Comparison of ENCODE assay signal across 8 cellular contexts in genomic region chr1:224329842-224330753, GRCh38. TPM values are rescaled to one million over a fixed set of nuclear protein-coding genes. Genes with fewer than 3 reads are reported as not detected.
DNase-seq lines count a peak whose midpoint lies in the region; ATAC-seq, FAIRE-seq and TF ChIP-seq lines count a peak whose summit lies in the region.

Gene NVL (minus strand): TSS chr1:224330172. CDS start chr1:224330127, 45 bp downstream.

- H3K27ac Mint-ChIP-seq in CD4-positive, CD25-positive, alpha-beta regulatory T cell = peak within 1 kb of the TSS; percentile 97 to 100 (median 99)

- TF ChIP-seq POLR2A in HepG2 (IDR thresholded peaks at IDR 0.05; ENCODE audit: insufficient read depth in 1 of 2, low read depth in 2 of 2, low read length in 2 of 2) = peak; percentile 42 to 60

- H3K4me2 ChIP-seq in HepG2 (ENCODE audit: low read depth, low read length) = peak within 1 kb of the TSS; percentile 80

- no peak for TF ChIP-seq CTCF in HepG2 (CRISPR knock-in tag; IDR thresholded peaks at IDR 0.05)

- H3K4me1 Mint-ChIP-seq in CD4-positive, CD25-positive, alpha-beta regulatory T cell = peaks cover 27 to 49% (median 40%) of the 10 kb centered on the region in 4 donors

- H3K4me3 ChIP-seq in CD4-positive, CD25-positive, alpha-beta regulatory T cell (ENCODE audit: low read depth, low read length) = peak within 1 kb of the TSS; percentile 96
- H3K4me3 ChIP-seq in HepG2 (replicated peaks in 1 of 3; ENCODE audit: insufficient read depth in 1 of 3, low read depth in 2 of 3, low read length in 3 of 3) = peak within 1 kb of the TSS; percentile 76 to 94 (median 81)

- in situ Hi-C loops in HepG2 (cut with HindIII; ENCODE audit: extremely low pct_ligation_motif_present, low pct_unique_long_range_greater_than_20kb) = loop anchor here (5.0 kb wide), 1 partner anchor 213 kb away; no protein-coding TSS in a partner anchor

- peaks cover 15% of the 10 kb centered on the region for H3K27me3 Mint-ChIP-seq in CD4-positive, CD25-positive, alpha-beta regulatory T cell

- peak within 1 kb of the TSS; percentile 91 for H3K9ac ChIP-seq in HepG2 (ENCODE audit: insufficient read depth, low read depth, low read length)

- H3K4me1 ChIP-seq in CD4-positive, CD25-positive, alpha-beta regulatory T cell (ENCODE audit: control insufficient read depth, insufficient read depth, low read length, poor library complexity, severe bottlenecking) = peaks cover 28% of the 10 kb centered on the region
- H3K4me1 ChIP-seq in HepG2 (ENCODE audit: insufficient read depth, low read length) = peaks cover 15% of the 10 kb centered on the region

- peak within 1 kb of the TSS; percentile 90 to 99 (median 96) for H3K4me3 Mint-ChIP-seq in CD4-positive, CD25-positive, alpha-beta regulatory T cell

- POLR2A ChIA-PET in HepG2 (lab: Yijun Ruan, JAX) = interaction anchor here (0.9 to 1.4 kb wide), 4 partner anchors 8 to 213 kb away, joined by 3 to 9 read pairs (median 5); no protein-coding TSS in a partner anchor

- H3K9me3 ChIP-seq in CD4-positive, CD25-positive, alpha-beta regulatory T cell (ENCODE audit: control insufficient read depth in 2 of 2, low read length in 2 of 2) = no peaks in the 10 kb centered on the region
- H3K9me3 ChIP-seq in HepG2 (ENCODE audit: low read length) = no peaks in the 10 kb centered on the region

- peaks cover 38% of the 10 kb centered on the region for H3K79me2 ChIP-seq in HepG2 (ENCODE audit: insufficient read depth, low read length)

- WGBS in HepG2 (ENCODE audit: low lambda C conversion rate) = 0% methylated on average over 28 of the region's 52 CpGs

- no peaks in the 10 kb centered on the region for H3K27me3 ChIP-seq in CD4-positive, CD25-positive, alpha-beta regulatory T cell (ENCODE audit: control insufficient read depth, insufficient read depth, low read length)
- no peaks in the 10 kb centered on the region; a peak in 1 of 5 replicates for H3K27me3 ChIP-seq in HepG2 (ENCODE audit: control insufficient read depth in 1 of 2, insufficient read depth in 2 of 2, low read length in 2 of 2)

- CTCF ChIA-PET in HepG2 (lab: Yijun Ruan, JAX; ENCODE audit: low intra/inter-chr PET ratio, low total read pairs) = no interaction called here

- intact Hi-C loops in HepG2 (cut with micrococcal nuclease; ENCODE audit: unreplicated experiment) = loop anchor here (10.0 kb wide), 2 partner anchors 65 to 485 kb away; partner anchors contain the start of gene TP53BP2

- DNase-seq in CD4-positive, CD25-positive, alpha-beta regulatory T cell = peak; percentile 68 to 92 (median 85)
- DNase-seq in NCI-H82 (lab: John Stamatoyannopoulos, UW) (peak; percentile 97), dermis blood vessel endothelial cell (peak; percentile 93), HepG2 (ENCODE audit: low spot score) (peak; percentile 82)
- peak; percentile 72 to 74 for DNase-seq in activated CD4-positive, alpha-beta T cell treated with anti-CD3 and anti-CD28 coated beads, Interleukin-2, amount 50 U/mL, for 4 hours
- DNase-seq in stimulated activated CD4-positive, alpha-beta T cell treated with anti-CD3 and anti-CD28 coated beads, Interleukin-2, amount 100 ng/mL, for 48 hours = peak; percentile 69 to 74

- BruUV-seq in HepG2 (replicated peaks; lab: Mats Ljungman, UMichigan) = no TSS peak

- peak within 1 kb of the TSS; percentile 99 for H2AFZ ChIP-seq in HepG2 (ENCODE audit: low read length)

- H3K9me3 Mint-ChIP-seq in CD4-positive, CD25-positive, alpha-beta regulatory T cell = no peaks in the 10 kb centered on the region

- TF ChIP-seq RAD21 in HepG2 (CRISPR knock-in tag; IDR thresholded peaks at IDR 0.05) = no peak

- TF ChIP-seq EP300 in HepG2 (IDR thresholded peaks at IDR 0.05; ENCODE audit: low read depth in 2 of 2, low read length in 2 of 2) (peak in 1 of 2 experiments; percentile 37; a peak in 1 of 4 replicates), HepG2 (CRISPR knock-in tag; IDR thresholded peaks at IDR 0.05; ENCODE audit: borderline replicate concordance) (no peak)

- H3K27ac ChIP-seq in CD4-positive, CD25-positive, alpha-beta regulatory T cell (ENCODE audit: insufficient read depth, low read length, poor library complexity, severe bottlenecking) = peak within 1 kb of the TSS; percentile 82
- H3K27ac ChIP-seq in HepG2 (ENCODE audit: extremely low read length, insufficient read depth, low read length) = peak within 1 kb of the TSS; percentile 93

- peak; percentile 85 to 88 for ATAC-seq in CD4-positive, CD25-positive, alpha-beta regulatory T cell (ENCODE audit: low read depth in 2 of 2)
- ATAC-seq in GM19438 (IDR thresholded peaks at IDR 0.05; ENCODE audit: low read depth, unreplicated experiment) = peak; percentile 91
- ATAC-seq in HG03571 (IDR thresholded peaks at IDR 0.05; ENCODE audit: unreplicated experiment) = peak; percentile 83
- ATAC-seq in HepG2 = peak; percentile 97

- no peaks in the 10 kb centered on the region for H3K36me3 Mint-ChIP-seq in CD4-positive, CD25-positive, alpha-beta regulatory T cell

- peak; percentile 51 for FAIRE-seq in HepG2 (lab: Jason Lieb, UNC)

- H4K20me1 ChIP-seq in HepG2 (ENCODE audit: insufficient read depth, low read length) = no peaks in the 10 kb centered on the region

- peaks cover 6% of the 10 kb centered on the region for H3K36me3 ChIP-seq in CD4-positive, CD25-positive, alpha-beta regulatory T cell (ENCODE audit: control insufficient read depth, insufficient read depth, low read length)
- H3K36me3 ChIP-seq in HepG2 (replicated peaks in 1 of 2; ENCODE audit: control insufficient read depth in 1 of 2, insufficient read depth in 2 of 2, low read length in 2 of 2) = no peaks in the 10 kb centered on the region

TF ChIP-seq in HepG2, 621 proteins besides CTCF, POLR2A, EP300 and RAD21 (continues in another document):
- TF ChIP-seq YEATS2 (CRISPR knock-in tag; IDR thresholded peaks at IDR 0.05; ENCODE audit: borderline replicate concordance) (peak; percentile 95), HCFC1 (IDR thresholded peaks at IDR 0.05; ENCODE audit: low read depth, low read length) (peak; percentile 48), SPEN (CRISPR knock-in tag; IDR thresholded peaks at IDR 0.05; ENCODE audit: low read depth) (peak; percentile 56; the same call in 1 of the 2 replicates), SRF (IDR thresholded peaks at IDR 0.05; ENCODE audit: low read depth, low read length) (no peak), RBFOX2 (IDR thresholded peaks at IDR 0.05; ENCODE audit: low read depth, low read length) (peak; percentile 67), CSRNP1 (CRISPR knock-in tag; IDR thresholded peaks at IDR 0.05) (peak; percentile 62)
- TF ChIP-seq, protein P1, sequence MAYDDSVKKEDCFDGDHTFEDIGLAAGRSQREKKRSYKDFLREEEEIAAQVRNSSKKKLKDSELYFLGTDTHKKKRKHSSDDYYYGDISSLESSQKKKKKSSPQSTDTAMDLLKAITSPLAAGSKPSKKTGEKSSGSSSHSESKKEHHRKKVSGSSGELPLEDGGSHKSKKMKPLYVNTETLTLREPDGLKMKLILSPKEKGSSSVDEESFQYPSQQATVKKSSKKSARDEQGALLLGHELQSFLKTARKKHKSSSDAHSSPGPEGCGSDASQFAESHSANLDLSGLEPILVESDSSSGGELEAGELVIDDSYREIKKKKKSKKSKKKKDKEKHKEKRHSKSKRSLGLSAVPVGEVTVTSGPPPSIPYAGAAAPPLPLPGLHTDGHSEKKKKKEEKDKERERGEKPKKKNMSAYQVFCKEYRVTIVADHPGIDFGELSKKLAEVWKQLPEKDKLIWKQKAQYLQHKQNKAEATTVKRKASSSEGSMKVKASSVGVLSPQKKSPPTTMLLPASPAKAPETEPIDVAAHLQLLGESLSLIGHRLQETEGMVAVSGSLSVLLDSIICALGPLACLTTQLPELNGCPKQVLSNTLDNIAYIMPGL (CRISPR knock-in tag; IDR thresholded peaks at IDR 0.05; ENCODE audit: borderline replicate concordance in 1 of 2, low read depth in 1 of 2) = peak; percentile 54 to 55; a peak in 2 of 4 replicates

RNA-seq across cellular contexts. Expression of gene NVL, which starts in this region (rescaled TPM):
- total RNA-seq in CD4-positive, CD25-positive, alpha-beta regulatory T cell = 40.2 TPM
- polyA plus RNA-seq in CD4-positive, CD25-positive, alpha-beta regulatory T cell = 10 to 100 TPM in 3 of 4 donors, 1 to 10 TPM in 1; 9.0 to 17.0 (median 14.3) TPM
- total RNA-seq in dermis blood vessel endothelial cell (31.0 and 38.2 TPM in 2 replicates), HepG2 (2016; rRNA removed; fragmentation: Illumina TruSeq; extraction: Trizol) (18.2 and 21.0 TPM in 2 replicates)
- total RNA-seq in HepG2 (2016; cell fraction: cytosol; rRNA removed; fragmentation: Illumina TruSeq; extraction: Trizol; ENCODE audit: low read depth) = 7.4 and 8.8 TPM in 2 replicates
- 21.2 and 22.7 TPM in 2 replicates for total RNA-seq in HepG2 (2016; cell fraction: insoluble cytoplasmic fraction; rRNA removed; fragmentation: Illumina TruSeq; extraction: Trizol)
- 10.7 and 11.3 TPM in 2 replicates for total RNA-seq in HepG2 (2016; cell fraction: membrane; rRNA removed; fragmentation: Illumina TruSeq; extraction: Trizol)
- 35.2 and 36.4 TPM in 2 replicates for total RNA-seq in HepG2 (2016; cell fraction: nucleus; rRNA removed; fragmentation: Illumina TruSeq; extraction: Trizol)
- polyA plus RNA-seq in HepG2 (2011; rRNA removed) = 7.6 and 8.3 TPM in 2 replicates
- polyA plus RNA-seq in HepG2 (2011; cell fraction: cytosol; rRNA removed) = 4.7 and 6.7 TPM in 2 replicates
- polyA plus RNA-seq in HepG2 (2011; cell fraction: nucleus; rRNA removed) = 7.7 and 8.8 TPM in 2 replicates
- 8.4 and 8.9 TPM in 2 replicates for polyA plus RNA-seq in HepG2 (2012)
- polyA plus RNA-seq in HepG2 (2016; cell fraction: cytosol; fragmentation: Illumina TruSeq; extraction: Trizol; ENCODE audit: low read depth) = 4.2 and 5.2 TPM in 2 replicates
- polyA plus RNA-seq in HepG2 (2016; cell fraction: insoluble cytoplasmic fraction; fragmentation: Illumina TruSeq; extraction: Trizol; ENCODE audit: low read depth) = 17.3 and 18.5 TPM in 2 replicates
- 6.9 and 8.0 TPM in 2 replicates for polyA plus RNA-seq in HepG2 (2016; cell fraction: membrane; fragmentation: Illumina TruSeq; extraction: Trizol; ENCODE audit: low read depth)
- 24.4 and 33.8 TPM in 2 replicates for polyA plus RNA-seq in HepG2 (2016; cell fraction: nucleus; fragmentation: Illumina TruSeq; extraction: Trizol; ENCODE audit: insufficient read depth, low read depth)
- 7.1 and 34.1 TPM in 2 replicates for polyA minus RNA-seq in HepG2 (2011; rRNA and poly(A)+ RNA removed; ENCODE audit: low replicate concordance)
- polyA minus RNA-seq in HepG2 (2011; cell fraction: cytosol; rRNA and poly(A)+ RNA removed) = 6.9 and 7.8 TPM in 2 replicates
- 32.3 and 38.8 TPM in 2 replicates for polyA minus RNA-seq in HepG2 (2011; cell fraction: nucleus; rRNA and poly(A)+ RNA removed)

Comparison
In these comparisons a context has a peak if more than half of its experiments do, and no peak if none do; other contexts are left out.
1. Peak in every context shown above with its lines: DNase-seq, ATAC-seq, H3K4me3 ChIP-seq and H3K27ac ChIP-seq.